ENCODE assay signal across 6 cellular contexts in the genomic region with DNA sequence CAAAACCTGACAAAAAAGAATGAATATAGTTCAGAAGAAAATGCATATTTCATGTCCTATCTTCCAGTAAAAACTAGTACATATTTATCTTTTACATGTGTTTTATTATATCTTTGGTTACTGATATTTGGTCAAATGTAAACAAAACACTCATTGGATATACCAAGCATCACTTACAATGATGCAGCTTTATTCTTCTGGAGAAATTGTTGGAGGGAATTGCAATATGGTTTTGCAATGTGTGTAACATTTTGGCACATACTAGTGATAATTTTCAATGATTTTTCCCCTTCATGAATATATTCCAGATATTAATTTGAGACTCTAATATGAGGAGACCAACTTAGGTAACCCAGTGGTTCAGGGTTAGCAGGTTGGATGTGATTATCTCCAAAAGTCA.
"Had no signal": no experiment of that assay in that cellular context is flagged by ENCODE, and none has a peak within 500 bp of the region (broad histone marks: within the 10 kb centered on the region; RNA-seq: fewer than 3 reads in every experiment).

No MANE protein-coding gene starts in this region.

- H3K27ac Mint-ChIP-seq: GM23338, H9 had no signal

- H2AFZ ChIP-seq: GM23338 had no signal

- FAIRE-seq: H1, H54, HTR-8/SVneo had no signal

- H3K9me3 Mint-ChIP-seq: GM23338, H9 had no signal

- H3K4me2 ChIP-seq: GM23338 had no signal

- H3K4me3 ChIP-seq: GM23338 had no signal

- H3K4me1 Mint-ChIP-seq: GM23338, H9 had no signal

- H3K4me3 Mint-ChIP-seq: GM23338, H9 had no signal

- DNase-seq: H9, HCEC 1CT had no signal
